8 cellular contexts compared by ENCODE assay signal in genomic region chr20:20593447-20594170, GRCh38.
DNase-seq lines count a peak whose midpoint lies in the region; ATAC-seq and TF ChIP-seq lines count a peak whose summit lies in the region.

No MANE protein-coding gene starts in this region.

- DNase-seq in NCI-H1436 (lab: John Stamatoyannopoulos, UW) (peak; percentile 71), NCI-H1436 treated with DMSO at 0.1 percent for 48 hours (lab: John Stamatoyannopoulos, UW) (no peak), HS-27A (ENCODE audit: low read depth) (peak; percentile 9), NT2/D1 (ENCODE audit: low read depth, low spot score) (peak; percentile 43), dedifferentiated amniotic fluid mesenchymal stem cell (ENCODE audit: extremely low spot score) (peak; percentile 26), lung (ENCODE audit: low spot score) (no peak), omental fat pad (ENCODE audit: low spot score) (no peak)

- H3K36me3 ChIP-seq in NT2/D1 (ENCODE audit: insufficient read depth, insufficient read length, low read length) (no peaks in the 10 kb centered on the region), lung (ENCODE audit: control insufficient read depth in 2 of 2, insufficient read depth in 2 of 2, low read length in 2 of 2) (peaks cover 10 to 15% of the 10 kb centered on the region in 2 donors)

- H3K4me3 ChIP-seq in NT2/D1 (ENCODE audit: insufficient read length, low read depth) (no peak overlapping the region), lung (no peak overlapping the region)

- 61 to 71% methylated on average over 9 of the region's 9 CpGs for WGBS in lung, 2 donors

- TF ChIP-seq CTCF in lung (IDR thresholded peaks at IDR 0.05; ENCODE audit: control extremely low read depth, extremely low read depth) (no peak), omental fat pad (IDR thresholded peaks at IDR 0.05) (no peak)

- H3K4me1 ChIP-seq in NT2/D1 (ENCODE audit: insufficient read depth, insufficient read length) (no peaks in the 10 kb centered on the region), lung (ENCODE audit: control insufficient read depth in 2 of 2, insufficient read depth in 2 of 2, low read length in 2 of 2) (peaks cover 0 to 3% of the 10 kb centered on the region in 2 donors)

- H3K27ac ChIP-seq in lung (ENCODE audit: low read depth in 1 of 2, low read length in 1 of 2), result peak overlapping the region in 1 of 2 donors; percentile 9

- H3K9ac ChIP-seq in NT2/D1 (ENCODE audit: insufficient read length, low read depth), result no peak overlapping the region

- ATAC-seq in lung (ENCODE audit: insufficient read depth, low FRiP score) (peak; percentile 75), HG03159 (IDR thresholded peaks at IDR 0.05; ENCODE audit: unreplicated experiment) (no peak), omental fat pad (ENCODE audit: low FRiP score) (no peak)

- H3K9me3 ChIP-seq in NT2/D1 (ENCODE audit: insufficient read depth, low read length) (no peaks in the 10 kb centered on the region), lung (ENCODE audit: control insufficient read depth in 2 of 2, insufficient read depth in 1 of 2, low read length in 1 of 2) (no peaks in the 10 kb centered on the region)

- H3K27me3 ChIP-seq in NT2/D1 (ENCODE audit: insufficient read depth, insufficient read length), result no peaks in the 10 kb centered on the region
- H3K27me3 ChIP-seq in lung (ENCODE audit: control insufficient read depth, insufficient read depth), result no peaks in the 10 kb centered on the region

Comparison
In these comparisons a context has a peak if more than half of its experiments do, and no peak if none do; other contexts are left out.
1. DNase-seq: peak in NCI-H1436 (single experiment), HS-27A (single experiment), NT2/D1 (single experiment) and dedifferentiated amniotic fluid mesenchymal stem cell (single experiment); none in NCI-H1436 treated with DMSO at 0.1 percent for 48 hours (single experiment), lung (single experiment) and omental fat pad (single experiment).